In the genomic region with DNA sequence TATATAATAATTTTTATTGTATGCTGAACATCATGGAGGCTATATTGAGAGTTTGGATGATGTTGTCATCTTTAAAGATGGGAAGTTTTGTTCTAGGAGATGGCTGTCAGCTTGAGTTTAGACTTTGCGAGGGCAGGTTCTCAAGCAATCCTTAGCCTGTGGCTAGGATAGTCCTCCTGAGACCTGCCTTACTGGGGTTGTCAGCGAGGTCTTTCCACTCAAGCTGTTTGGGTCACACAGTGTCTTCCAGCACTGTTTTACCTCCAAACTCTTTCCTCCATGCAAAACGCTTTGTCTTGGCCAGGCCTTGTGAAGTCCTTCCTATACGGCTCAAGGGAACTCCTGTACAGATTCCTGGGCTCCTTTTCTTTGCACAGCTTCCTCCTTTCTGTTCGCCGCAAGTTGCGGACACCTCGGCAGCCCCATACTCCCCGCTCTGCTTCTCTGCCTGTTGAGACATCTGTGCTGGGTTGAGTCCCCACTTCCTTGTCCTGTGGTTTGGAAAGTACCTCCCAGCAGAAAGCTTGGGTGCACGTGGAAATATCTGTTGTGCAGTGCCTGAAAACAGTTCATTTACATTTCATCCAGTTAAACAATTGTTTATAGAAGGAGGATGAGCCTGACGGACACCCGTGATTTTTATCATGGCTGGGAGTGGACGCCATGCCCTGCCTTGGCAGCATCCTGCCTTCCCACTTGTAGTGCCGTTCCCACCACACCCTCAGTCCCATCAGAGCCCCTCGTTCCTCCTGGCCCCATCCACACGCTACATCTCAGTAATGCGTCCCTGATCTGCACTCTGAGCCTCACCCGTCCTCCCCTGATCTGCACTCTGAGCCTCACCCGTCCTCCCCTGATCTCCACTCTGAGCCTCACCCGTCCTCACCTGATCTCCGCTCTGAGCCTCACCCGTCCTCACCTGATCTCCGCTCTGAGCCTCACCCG, we compare ENCODE assay signal across 8 cellular contexts. TPM values are rescaled to one million over a fixed set of nuclear protein-coding genes. Genes with fewer than 3 reads are reported as not detected.
DNase-seq lines count a peak whose midpoint lies in the region; ATAC-seq and TF ChIP-seq lines count a peak whose summit lies in the region.

No MANE protein-coding gene starts in this region.

- peak overlapping the region; percentile 83 for H3K27ac Mint-ChIP-seq in activated CD4-positive, alpha-beta T cell treated with anti-CD3 and anti-CD28 coated beads, Interleukin-2, amount 10 ng/mL, durations not matched to agents 24 days and 14 days
- H3K27ac Mint-ChIP-seq in stimulated activated effector memory CD8-positive, alpha-beta T cell treated with anti-CD3 and anti-CD28 coated beads, Interleukin-12 subunit alpha, Interleukin-12 subunit beta, amount 100 ng/mL, for 72 hours: peak overlapping the region; percentile 63

- H3K36me3 Mint-ChIP-seq in activated CD4-positive, alpha-beta T cell treated with anti-CD3 and anti-CD28 coated beads, Interleukin-2, amount 10 ng/mL, durations not matched to agents 24 days and 14 days (ENCODE audit: low read depth): peaks cover 7% of the 10 kb centered on the region
- H3K36me3 Mint-ChIP-seq in stimulated activated effector memory CD8-positive, alpha-beta T cell treated with anti-CD3 and anti-CD28 coated beads, Interleukin-12 subunit alpha, Interleukin-12 subunit beta, amount 100 ng/mL, for 72 hours: peaks cover 7% of the 10 kb centered on the region

- no peak overlapping the region for H3K4me3 ChIP-seq in heart right ventricle

- H3K27me3 Mint-ChIP-seq in activated CD4-positive, alpha-beta T cell treated with anti-CD3 and anti-CD28 coated beads, Interleukin-2, amount 10 ng/mL, durations not matched to agents 24 days and 14 days: no peaks in the 10 kb centered on the region

- peaks cover 0 to 18% (median under 1%) of the 10 kb centered on the region in 11 donors for H3K9me3 ChIP-seq in heart right ventricle

- intact Hi-C loops in activated CD4-positive, alpha-beta T cell treated with anti-CD3 and anti-CD28 coated beads, Interleukin-2, amount 10 ng/mL, durations not matched to agents 24 days and 14 days (cut with micrococcal nuclease): no loop called here
- intact Hi-C loops in heart right ventricle (cut with DNase I): no loop called here

- H3K4me3 Mint-ChIP-seq in activated CD4-positive, alpha-beta T cell treated with anti-CD3 and anti-CD28 coated beads, Interleukin-2, amount 10 ng/mL, durations not matched to agents 24 days and 14 days: peak overlapping the region; percentile 74
- H3K4me3 Mint-ChIP-seq in stimulated activated effector memory CD8-positive, alpha-beta T cell treated with anti-CD3 and anti-CD28 coated beads, Interleukin-12 subunit alpha, Interleukin-12 subunit beta, amount 100 ng/mL, for 72 hours: peak overlapping the region; percentile 61

- ATAC-seq in HG03108 (IDR thresholded peaks at IDR 0.05; ENCODE audit: unreplicated experiment): peak; percentile 67
- ATAC-seq in heart right ventricle: peak in 6 of 8 donors; percentile 44 to 72 (median 56)
- peak; percentile 96 for ATAC-seq in stimulated activated effector memory CD8-positive, alpha-beta T cell treated with anti-CD3 and anti-CD28 coated beads, Interleukin-12 subunit alpha, Interleukin-12 subunit beta, amount 100 ng/mL, for 72 hours
- no peak for ATAC-seq in HG03565 (IDR thresholded peaks at IDR 0.05; ENCODE audit: unreplicated experiment)
- ATAC-seq in GM18517 (IDR thresholded peaks at IDR 0.05; ENCODE audit: unreplicated experiment): no peak

- peaks cover 0 to 17% (median 0%) of the 10 kb centered on the region in 9 donors for H3K4me1 ChIP-seq in heart right ventricle

- H3K27me3 ChIP-seq in heart right ventricle: peaks cover 4 to 45% (median 28%) of the 10 kb centered on the region in 7 donors

- no peaks in the 10 kb centered on the region for H3K36me3 ChIP-seq in heart right ventricle

- peak overlapping the region in 1 of 10 donors; percentile 33 for H3K27ac ChIP-seq in heart right ventricle

- DNase-seq in GDM1 (lab: John Stamatoyannopoulos, UW) (peak; percentile 92), heart right ventricle (peak; percentile 13 to 16)
- DNase-seq in activated CD4-positive, alpha-beta T cell treated with anti-CD3 and anti-CD28 coated beads, Interleukin-2, amount 10 ng/mL, durations not matched to agents 24 days and 14 days: peak; percentile 92
- peak in 1 of 2 donors; percentile 69 for DNase-seq in stimulated activated effector memory CD8-positive, alpha-beta T cell treated with anti-CD3 and anti-CD28 coated beads, Interleukin-12 subunit alpha, Interleukin-12 subunit beta, amount 100 ng/mL, for 72 hours (ENCODE audit: low spot score in 2 of 2)
- no peak for DNase-seq in NK-92 treated with Interleukin-12 subunit alpha and Interleukin-12 subunit beta, amount 100 ng/mL, for 24 hours (lab: John Stamatoyannopoulos, UW)

- peaks cover 7% of the 10 kb centered on the region for H3K9me3 Mint-ChIP-seq in activated CD4-positive, alpha-beta T cell treated with anti-CD3 and anti-CD28 coated beads, Interleukin-2, amount 10 ng/mL, durations not matched to agents 24 days and 14 days
- H3K9me3 Mint-ChIP-seq in stimulated activated effector memory CD8-positive, alpha-beta T cell treated with anti-CD3 and anti-CD28 coated beads, Interleukin-12 subunit alpha, Interleukin-12 subunit beta, amount 100 ng/mL, for 72 hours: peaks cover 10% of the 10 kb centered on the region

- peaks cover 29% of the 10 kb centered on the region for H3K4me1 Mint-ChIP-seq in activated CD4-positive, alpha-beta T cell treated with anti-CD3 and anti-CD28 coated beads, Interleukin-2, amount 10 ng/mL, durations not matched to agents 24 days and 14 days
- H3K4me1 Mint-ChIP-seq in stimulated activated effector memory CD8-positive, alpha-beta T cell treated with anti-CD3 and anti-CD28 coated beads, Interleukin-12 subunit alpha, Interleukin-12 subunit beta, amount 100 ng/mL, for 72 hours: peaks cover 28% of the 10 kb centered on the region

- 81 to 84% methylated on average over 24 of the region's 24 CpGs for WGBS in heart right ventricle, 2 donors

- TF ChIP-seq CTCF in heart right ventricle (IDR thresholded peaks at IDR 0.05): no peak

RNA-seq across cellular contexts. Expression of a gene that starts 55.0 kb away (rescaled TPM):
- total RNA-seq in activated CD4-positive, alpha-beta T cell treated with anti-CD3 and anti-CD28 coated beads, Interleukin-2, amount 10 ng/mL, durations not matched to agents 24 days and 14 days: not detected in 2 replicates
- 10 to 100 TPM in 2 of 10 donors, 1 to 10 TPM in 8; 3.1 to 14.9 (median 6.1) TPM for total RNA-seq in heart right ventricle
- 10 to 100 TPM in 1 of 2 donors, 1 to 10 TPM in 1; 6.0 to 17.6 TPM for polyA plus RNA-seq in heart right ventricle

Comparison
In these comparisons a context has a peak if more than half of its experiments do, and no peak if none do; other contexts are left out.
1. ATAC-seq: peak in HG03108 (single experiment), heart right ventricle (6 of 8) and stimulated activated effector memory CD8-positive, alpha-beta T cell treated with anti-CD3 and anti-CD28 coated beads, Interleukin-12 subunit alpha, Interleukin-12 subunit beta, amount 100 ng/mL, for 72 hours (single experiment); none in HG03565 (single experiment) and GM18517 (single experiment).